ENCODE assay signal across 1 cellular context in genomic region chr22:37849089-37849751, GRCh38.
A peak's percentile ranks its signal among the peaks of the same experiment; 100 is the strongest.
TF ChIP-seq lines count a peak whose summit lies in the region.

Gene EIF3L, plus strand, starts transcription at chr22:37849419. Its CDS starts 31 bp downstream, at chr22:37849450.

TF ChIP-seq in HEK293, 187 proteins besides CTCF, POLR2A, EP300 and RAD21 (continued from another document and continues in another):
- TF ChIP-seq, protein P1, sequence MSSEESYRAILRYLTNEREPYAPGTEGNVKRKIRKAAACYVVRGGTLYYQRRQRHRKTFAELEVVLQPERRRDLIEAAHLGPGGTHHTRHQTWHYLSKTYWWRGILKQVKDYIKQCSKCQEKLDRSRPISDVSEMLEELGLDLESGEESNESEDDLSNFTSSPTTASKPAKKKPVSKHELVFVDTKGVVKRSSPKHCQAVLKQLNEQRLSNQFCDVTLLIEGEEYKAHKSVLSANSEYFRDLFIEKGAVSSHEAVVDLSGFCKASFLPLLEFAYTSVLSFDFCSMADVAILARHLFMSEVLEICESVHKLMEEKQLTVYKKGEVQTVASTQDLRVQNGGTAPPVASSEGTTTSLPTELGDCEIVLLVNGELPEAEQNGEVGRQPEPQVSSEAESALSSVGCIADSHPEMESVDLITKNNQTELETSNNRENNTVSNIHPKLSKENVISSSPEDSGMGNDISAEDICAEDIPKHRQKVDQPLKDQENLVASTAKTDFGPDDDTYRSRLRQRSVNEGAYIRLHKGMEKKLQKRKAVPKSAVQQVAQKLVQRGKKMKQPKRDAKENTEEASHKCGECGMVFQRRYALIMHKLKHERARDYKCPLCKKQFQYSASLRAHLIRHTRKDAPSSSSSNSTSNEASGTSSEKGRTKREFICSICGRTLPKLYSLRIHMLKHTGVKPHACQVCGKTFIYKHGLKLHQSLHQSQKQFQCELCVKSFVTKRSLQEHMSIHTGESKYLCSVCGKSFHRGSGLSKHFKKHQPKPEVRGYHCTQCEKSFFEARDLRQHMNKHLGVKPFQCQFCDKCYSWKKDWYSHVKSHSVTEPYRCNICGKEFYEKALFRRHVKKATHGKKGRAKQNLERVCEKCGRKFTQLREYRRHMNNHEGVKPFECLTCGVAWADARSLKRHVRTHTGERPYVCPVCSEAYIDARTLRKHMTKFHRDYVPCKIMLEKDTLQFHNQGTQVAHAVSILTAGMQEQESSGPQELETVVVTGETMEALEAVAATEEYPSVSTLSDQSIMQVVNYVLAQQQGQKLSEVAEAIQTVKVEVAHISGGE (tag by site-specific recombination; conservative IDR thresholded peaks at IDR 0.05; ENCODE audit: low read depth) = peak; percentile 90
- TF ChIP-seq ZBTB48 (tag by site-specific recombination; IDR thresholded peaks at IDR 0.05) = peak; percentile 96
- peak; percentile 57 for TF ChIP-seq ZNF341 (tag by site-specific recombination; IDR thresholded peaks at IDR 0.05; ENCODE audit: low read depth)
- TF ChIP-seq ZEB2 (tag by site-specific recombination; IDR thresholded peaks at IDR 0.05) = peak; percentile 86
- no peak for TF ChIP-seq ZBTB10 (tag by site-specific recombination; IDR thresholded peaks at IDR 0.05)
- TF ChIP-seq ZFP3 (tag by site-specific recombination; IDR thresholded peaks at IDR 0.05; ENCODE audit: low read depth) = no peak
- TF ChIP-seq SP2 (tag by site-specific recombination; IDR thresholded peaks at IDR 0.05) = peak; percentile 90
- TF ChIP-seq ZNF660 (tag by site-specific recombination; IDR thresholded peaks at IDR 0.05) = 0 out of 2 replicates have a peak, but pooled peaks have one; percentile 34
- no peak for TF ChIP-seq ZNF10 (tag by site-specific recombination; IDR thresholded peaks at IDR 0.05)
- no peak for TF ChIP-seq ZNF239 (tag by site-specific recombination; IDR thresholded peaks at IDR 0.05)
- peak; percentile 100 for TF ChIP-seq SCRT2 (tag by site-specific recombination; IDR thresholded peaks at IDR 0.05)
- peak; percentile 87; the same call in 1 of the 2 replicates for TF ChIP-seq ZNF610 (tag by site-specific recombination; IDR thresholded peaks at IDR 0.05; ENCODE audit: borderline replicate concordance)
- peak; percentile 80; the same call in 1 of the 2 replicates for TF ChIP-seq ZNF121 (tag by site-specific recombination; IDR thresholded peaks at IDR 0.05)
- TF ChIP-seq, protein P2, sequence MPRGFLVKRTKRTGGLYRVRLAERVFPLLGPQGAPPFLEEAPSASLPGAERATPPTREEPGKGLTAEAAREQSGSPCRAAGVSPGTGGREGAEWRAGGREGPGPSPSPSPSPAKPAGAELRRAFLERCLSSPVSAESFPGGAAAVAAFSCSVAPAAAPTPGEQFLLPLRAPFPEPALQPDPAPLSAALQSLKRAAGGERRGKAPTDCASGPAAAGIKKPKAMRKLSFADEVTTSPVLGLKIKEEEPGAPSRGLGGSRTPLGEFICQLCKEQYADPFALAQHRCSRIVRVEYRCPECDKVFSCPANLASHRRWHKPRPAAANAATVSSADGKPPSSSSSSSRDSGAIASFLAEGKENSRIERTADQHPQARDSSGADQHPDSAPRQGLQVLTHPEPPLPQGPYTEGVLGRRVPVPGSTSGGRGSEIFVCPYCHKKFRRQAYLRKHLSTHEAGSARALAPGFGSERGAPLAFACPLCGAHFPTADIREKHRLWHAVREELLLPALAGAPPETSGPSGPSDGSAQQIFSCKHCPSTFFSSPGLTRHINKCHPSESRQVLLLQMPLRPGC (tag by site-specific recombination; IDR thresholded peaks at IDR 0.05) = peak; percentile 34; the same call in 1 of the 2 replicates
- TF ChIP-seq ZBTB17 (tag by site-specific recombination; IDR thresholded peaks at IDR 0.05) = peak; percentile 82
- TF ChIP-seq ZNF776 (tag by site-specific recombination; IDR thresholded peaks at IDR 0.05; ENCODE audit: borderline replicate concordance) = no peak
- TF ChIP-seq ZNF280D (tag by site-specific recombination; IDR thresholded peaks at IDR 0.05) = peak; percentile 7; the same call in 1 of the 2 replicates
- peak; percentile 81 for TF ChIP-seq IKZF3 (tag by site-specific recombination; IDR thresholded peaks at IDR 0.05)
- peak; percentile 76; the same call in 1 of the 2 replicates for TF ChIP-seq ZNF394 (tag by site-specific recombination; IDR thresholded peaks at IDR 0.05; ENCODE audit: borderline replicate concordance)
- TF ChIP-seq ZBTB20 (tag by site-specific recombination; IDR thresholded peaks at IDR 0.05) = peak; percentile 50; the same call in 1 of the 2 replicates
- TF ChIP-seq ZNF768 (tag by site-specific recombination; IDR thresholded peaks at IDR 0.05) = no peak
- no peak for TF ChIP-seq HOXA7 (CRISPR knock-in tag; IDR thresholded peaks at IDR 0.05; ENCODE audit: borderline replicate concordance)
- TF ChIP-seq KLF9 (tag by site-specific recombination; IDR thresholded peaks at IDR 0.05; ENCODE audit: low read depth) = peak; percentile 67
- peak; percentile 32; the same call in 1 of the 2 replicates for TF ChIP-seq ZSCAN4 (tag by site-specific recombination; IDR thresholded peaks at IDR 0.05)
- TF ChIP-seq ZNF335 (tag by site-specific recombination; conservative IDR thresholded peaks at IDR 0.05) = peak; percentile 67
- peak; percentile 39; the same call in 1 of the 2 replicates for TF ChIP-seq ZBTB8A (tag by site-specific recombination; IDR thresholded peaks at IDR 0.05)
- TF ChIP-seq ZNF514 (tag by site-specific recombination; IDR thresholded peaks at IDR 0.05) = no peak
- TF ChIP-seq KLF10 (tag by site-specific recombination; IDR thresholded peaks at IDR 0.05) = peak; percentile 17; the same call in 1 of the 2 replicates
- no peak for TF ChIP-seq REPIN1 (tag by site-specific recombination; IDR thresholded peaks at IDR 0.05; ENCODE audit: low read depth)
- no peak for TF ChIP-seq GFI1B (tag by site-specific recombination; IDR thresholded peaks at IDR 0.05)
- no peak for TF ChIP-seq ZNF792 (tag by site-specific recombination; IDR thresholded peaks at IDR 0.05)
- TF ChIP-seq ZFHX2 (tag by site-specific recombination; conservative IDR thresholded peaks at IDR 0.05) = peak; percentile 38
- TF ChIP-seq ZBTB26 (tag by site-specific recombination; optimal IDR thresholded peaks at IDR 0.05) = peak; percentile 40
- TF ChIP-seq ZBTB6 (tag by site-specific recombination; IDR thresholded peaks at IDR 0.05) = no peak
- TF ChIP-seq, protein P3, sequence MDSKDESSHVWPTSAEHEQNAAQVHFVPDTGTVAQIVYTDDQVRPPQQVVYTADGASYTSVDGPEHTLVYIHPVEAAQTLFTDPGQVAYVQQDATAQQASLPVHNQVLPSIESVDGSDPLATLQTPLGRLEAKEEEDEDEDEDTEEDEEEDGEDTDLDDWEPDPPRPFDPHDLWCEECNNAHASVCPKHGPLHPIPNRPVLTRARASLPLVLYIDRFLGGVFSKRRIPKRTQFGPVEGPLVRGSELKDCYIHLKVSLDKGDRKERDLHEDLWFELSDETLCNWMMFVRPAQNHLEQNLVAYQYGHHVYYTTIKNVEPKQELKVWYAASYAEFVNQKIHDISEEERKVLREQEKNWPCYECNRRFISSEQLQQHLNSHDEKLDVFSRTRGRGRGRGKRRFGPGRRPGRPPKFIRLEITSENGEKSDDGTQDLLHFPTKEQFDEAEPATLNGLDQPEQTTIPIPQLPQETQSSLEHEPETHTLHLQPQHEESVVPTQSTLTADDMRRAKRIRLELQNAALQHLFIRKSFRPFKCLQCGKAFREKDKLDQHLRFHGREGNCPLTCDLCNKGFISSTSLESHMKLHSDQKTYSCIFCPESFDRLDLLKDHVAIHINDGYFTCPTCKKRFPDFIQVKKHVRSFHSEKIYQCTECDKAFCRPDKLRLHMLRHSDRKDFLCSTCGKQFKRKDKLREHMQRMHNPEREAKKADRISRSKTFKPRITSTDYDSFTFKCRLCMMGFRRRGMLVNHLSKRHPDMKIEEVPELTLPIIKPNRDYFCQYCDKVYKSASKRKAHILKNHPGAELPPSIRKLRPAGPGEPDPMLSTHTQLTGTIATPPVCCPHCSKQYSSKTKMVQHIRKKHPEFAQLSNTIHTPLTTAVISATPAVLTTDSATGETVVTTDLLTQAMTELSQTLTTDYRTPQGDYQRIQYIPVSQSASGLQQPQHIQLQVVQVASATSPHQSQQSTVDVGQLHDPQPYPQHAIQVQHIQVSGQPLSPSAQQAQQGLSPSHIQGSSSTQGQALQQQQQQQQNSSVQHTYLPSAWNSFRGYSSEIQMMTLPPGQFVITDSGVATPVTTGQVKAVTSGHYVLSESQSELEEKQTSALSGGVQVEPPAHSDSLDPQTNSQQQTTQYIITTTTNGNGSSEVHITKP (tag by site-specific recombination; IDR thresholded peaks at IDR 0.05) = peak; percentile 19; the same call in 1 of the 2 replicates
- TF ChIP-seq ELK4 (IDR thresholded peaks at IDR 0.05; ENCODE audit: borderline replicate concordance, low read depth, low read length) = no peak; the same call in 1 of the 2 replicates
- peak; percentile 59 for TF ChIP-seq SP7 (tag by site-specific recombination; IDR thresholded peaks at IDR 0.05)
- TF ChIP-seq ZNF311 (tag by site-specific recombination; IDR thresholded peaks at IDR 0.05; ENCODE audit: borderline replicate concordance) = no peak
- TF ChIP-seq ZNF2 (tag by site-specific recombination; IDR thresholded peaks at IDR 0.05) = 0 out of 2 replicates have a peak, but pooled peaks have one; percentile 67
- 0 out of 2 replicates have a peak, but pooled peaks have one; percentile 7 for TF ChIP-seq ZNF623 (tag by site-specific recombination; IDR thresholded peaks at IDR 0.05)
- peak; percentile 99 for TF ChIP-seq SCRT1 (tag by site-specific recombination; IDR thresholded peaks at IDR 0.05; ENCODE audit: borderline replicate concordance)
